ENCODE assay signal across 15 cellular contexts in the genomic region with DNA sequence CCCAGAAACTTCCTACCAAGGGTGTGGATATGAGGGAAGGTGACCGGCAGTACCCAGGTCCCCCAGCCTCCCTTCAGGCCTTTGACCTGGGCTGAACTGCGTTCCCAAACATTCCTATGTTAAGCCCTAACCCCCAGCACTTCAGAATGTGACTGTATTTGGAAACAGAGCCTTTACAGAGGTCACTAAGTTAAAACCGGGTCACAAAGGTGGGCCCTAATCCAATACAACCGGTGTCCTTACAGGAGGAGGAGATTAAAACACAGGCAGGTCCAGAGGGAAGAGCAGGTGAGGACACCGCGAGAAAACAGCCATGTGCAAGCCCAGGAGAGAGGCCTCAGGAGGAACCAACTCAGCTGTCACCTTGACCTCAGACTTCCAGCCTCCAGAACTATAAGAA. TPM values are rescaled to one million over a fixed set of nuclear protein-coding genes. Genes with fewer than 3 reads are reported as not detected.
DNase-seq lines count a peak whose midpoint lies in the region; ATAC-seq, FAIRE-seq and TF ChIP-seq lines count a peak whose summit lies in the region.
"Had no signal": no experiment of that assay in that cellular context is flagged by ENCODE, and none has a peak within 500 bp of the region (broad histone marks: within the 10 kb centered on the region; RNA-seq: fewer than 3 reads in every experiment).

No MANE protein-coding gene starts in this region.

- ATAC-seq in left ventricle myocardium superior (peak; percentile 17), right lobe of liver (peak; percentile 65 to 87 (median 85))

- H3K27ac ChIP-seq in left ventricle myocardium inferior (replicated peaks) (no peak overlapping the region), endothelial cell of umbilical vein (ENCODE audit: insufficient read depth, low read depth, low read length) (no peak overlapping the region), right lobe of liver (peak overlapping the region in 2 of 3 donors; percentile 8 to 65)
- H3K27ac ChIP-seq: C4-2B had no signal

- dilution Hi-C loops in endothelial cell of umbilical vein (cut with MboI; ENCODE audit: extremely low pct_ligation_motif_present, low sequenced_read_pairs) = no loop called here

- H3K9me3 ChIP-seq in left ventricle myocardium inferior (replicated peaks) (no peaks in the 10 kb centered on the region), endothelial cell of umbilical vein (replicated peaks; ENCODE audit: control insufficient read depth, insufficient read depth, low read length) (no peaks in the 10 kb centered on the region), right lobe of liver (no peaks in the 10 kb centered on the region)

- peaks cover 100% of the 10 kb centered on the region for H3K79me2 ChIP-seq in endothelial cell of umbilical vein (ENCODE audit: control insufficient read depth, insufficient read depth, low read length)

- BruUV-seq in endothelial cell of umbilical vein (replicated peaks; lab: Mats Ljungman, UMichigan) = no TSS peak

- CTCF ChIA-PET in endothelial cell of umbilical vein (lab: Charles Lee) = interaction anchor here (0.7 to 1.3 kb wide), 2 partner anchors 14 to 386 kb away, joined by 3 read pairs; no protein-coding TSS in a partner anchor

- no peak for DNase-seq in left ventricle myocardium superior
- DNase-seq in left ventricle myocardium inferior = no peak
- DNase-seq in endothelial cell of umbilical vein (ENCODE audit: low read depth, low spot score) = peak; percentile 24
- DNase-seq in right lobe of liver = peak in 2 of 3 donors; percentile 63 to 75
- no peak for DNase-seq in islet precursor cell
- no peak for DNase-seq in kidney tubule cell (ENCODE audit: low spot score)
- no peak for DNase-seq in iPS-NIHi11 (ENCODE audit: low spot score)
- DNase-seq: CD4-positive, alpha-beta memory T cell; DMS153; GDM1; H9 had no signal

- H3K36me3 ChIP-seq in left ventricle myocardium inferior = peaks cover 7% of the 10 kb centered on the region
- peaks cover 9 to 33% of the 10 kb centered on the region in 2 experiments for H3K36me3 ChIP-seq in endothelial cell of umbilical vein (ENCODE audit: control insufficient read depth in 2 of 2, extremely low read depth in 1 of 2, insufficient read depth in 2 of 2, low read length in 2 of 2)
- peaks cover 0 to 2% (median 0%) of the 10 kb centered on the region in 4 donors for H3K36me3 ChIP-seq in right lobe of liver

- TF ChIP-seq POLR2A in endothelial cell of umbilical vein (IDR thresholded peaks at IDR 0.05; ENCODE audit: low read depth, low read length) (no peak), right lobe of liver (IDR thresholded peaks at IDR 0.05) (no peak)

- POLR2A ChIA-PET in endothelial cell of umbilical vein (lab: Charles Lee) = no interaction called here

- H3K4me3 ChIP-seq in left ventricle myocardium inferior (no peak overlapping the region), endothelial cell of umbilical vein (replicated peaks in 1 of 3; ENCODE audit: insufficient read depth in 1 of 3, low read depth in 1 of 3, low read length in 3 of 3) (no peak overlapping the region), right lobe of liver (no peak overlapping the region)

- 24% methylated on average over 6 of the region's 6 CpGs for WGBS in right lobe of liver (ENCODE audit: insufficient coverage, low coverage, low lambda C conversion rate, missing lambda C conversion rate)

- no peak for TF ChIP-seq CTCF in left ventricle myocardium inferior (IDR thresholded peaks at IDR 0.05; ENCODE audit: borderline replicate concordance)
- no peak for TF ChIP-seq CTCF in endothelial cell of umbilical vein (IDR thresholded peaks at IDR 0.05; ENCODE audit: extremely low read depth in 1 of 2, insufficient read depth in 1 of 2, low read depth in 1 of 2, low read length in 2 of 2)
- TF ChIP-seq CTCF in right lobe of liver (IDR thresholded peaks at IDR 0.05) = no peak

- no peak overlapping the region for H3K9ac ChIP-seq in endothelial cell of umbilical vein (replicated peaks; ENCODE audit: extremely low read depth, insufficient read depth, low read length)

- H4K20me1 ChIP-seq in endothelial cell of umbilical vein (replicated peaks; ENCODE audit: control insufficient read depth, extremely low read depth, insufficient read depth, low read length) = peaks cover 12% of the 10 kb centered on the region

- no peak for FAIRE-seq in endothelial cell of umbilical vein (lab: Jason Lieb, UNC)
- FAIRE-seq: GM12892, H1 had no signal

- H3K9me1 ChIP-seq in endothelial cell of umbilical vein (replicated peaks; ENCODE audit: control insufficient read depth, extremely low read depth, insufficient read depth, low read length) = no peaks in the 10 kb centered on the region

- intact Hi-C loops in left ventricle myocardium superior (cut with micrococcal nuclease) = no loop called here
- intact Hi-C loops in left ventricle myocardium inferior (cut with micrococcal nuclease) = no loop called here
- intact Hi-C loops in endothelial cell of umbilical vein (cut with micrococcal nuclease) = no loop called here
- intact Hi-C loops in right lobe of liver (cut with DNase I) = no loop called here

- H3K27me3 ChIP-seq in left ventricle myocardium inferior (ENCODE audit: low read depth) (no peaks in the 10 kb centered on the region), endothelial cell of umbilical vein (ENCODE audit: control insufficient read depth in 2 of 2, insufficient read depth in 2 of 2, low read length in 2 of 2) (no peaks in the 10 kb centered on the region), right lobe of liver (no peaks in the 10 kb centered on the region)

- no peak overlapping the region for H2AFZ ChIP-seq in endothelial cell of umbilical vein (ENCODE audit: low read depth, low read length)

- H3K4me2 ChIP-seq in endothelial cell of umbilical vein (ENCODE audit: insufficient read depth, low read length) = no peak overlapping the region

- H3K4me1 ChIP-seq in left ventricle myocardium inferior (peaks cover 47% of the 10 kb centered on the region), endothelial cell of umbilical vein (ENCODE audit: control insufficient read depth, extremely low read depth, insufficient read depth, low read length) (no peaks in the 10 kb centered on the region), right lobe of liver (peaks cover 0 to 51% (median 19%) of the 10 kb centered on the region in 4 donors)

TF ChIP-seq in endothelial cell of umbilical vein, 7 proteins besides CTCF, POLR2A, EP300 and RAD21:
- TF ChIP-seq EZH2 (IDR thresholded peaks at IDR 0.05; ENCODE audit: borderline replicate concordance, low read depth, low read length, severe bottlenecking) (no peak), JUN (IDR thresholded peaks at IDR 0.05; ENCODE audit: borderline replicate concordance, insufficient read depth, insufficient read length, low read depth) (no peak), GATA2 (IDR thresholded peaks at IDR 0.05; ENCODE audit: insufficient read depth, insufficient read length, low read depth, low read length) (no peak), MYC (IDR thresholded peaks at IDR 0.05; ENCODE audit: low read depth, low read length) (no peak)

RNA-seq across cellular contexts. Expression of gene GRB10, which starts 28.0 kb away (rescaled TPM):
- 25.4 TPM for total RNA-seq in left ventricle myocardium superior
- 40.6 TPM for total RNA-seq in left ventricle myocardium inferior
- 240 and 243 TPM in 2 replicates for total RNA-seq in endothelial cell of umbilical vein
- 36.2 and 43.7 TPM in 2 replicates for polyA plus RNA-seq in endothelial cell of umbilical vein
- 30.5 and 31.8 TPM in 2 replicates for polyA plus RNA-seq in endothelial cell of umbilical vein (2011; cell fraction: cytosol; rRNA removed)
- 127 and 138 TPM in 2 replicates for polyA plus RNA-seq in endothelial cell of umbilical vein (2011; cell fraction: nucleus; rRNA removed)
- 81.9 and 101 TPM in 2 replicates for polyA plus RNA-seq in endothelial cell of umbilical vein (2012)
- 129 and 144 TPM in 2 replicates for polyA minus RNA-seq in endothelial cell of umbilical vein
- 19.9 TPM for polyA minus RNA-seq in endothelial cell of umbilical vein (2011; cell fraction: cytosol; rRNA and poly(A)+ RNA removed)
- polyA minus RNA-seq in endothelial cell of umbilical vein (2011; cell fraction: nucleus; rRNA and poly(A)+ RNA removed) = 265 and 279 TPM in 2 replicates
- total RNA-seq in right lobe of liver = 10 to 100 TPM; 24.9 to 55.5 (median 40.0) TPM
- total RNA-seq: B cell had no signal

Comparison
In these comparisons a context has a peak if more than half of its experiments do, and no peak if none do; other contexts are left out.
1. DNase-seq: peak in endothelial cell of umbilical vein (single experiment) and right lobe of liver (2 of 3); none in left ventricle myocardium superior (single experiment), left ventricle myocardium inferior (single experiment), islet precursor cell (single experiment), kidney tubule cell (single experiment) and iPS-NIHi11 (single experiment).
2. H3K27ac ChIP-seq: peak in right lobe of liver (2 of 3); none in left ventricle myocardium inferior (single experiment) and endothelial cell of umbilical vein (single experiment).